8 cellular contexts compared by ENCODE assay signal in genomic region chr11:118790357-118791014, GRCh38. TPM values are rescaled to one million over a fixed set of nuclear protein-coding genes. Genes with fewer than 3 reads are reported as not detected.
DNase-seq lines count a peak whose midpoint lies in the region; ATAC-seq, FAIRE-seq and TF ChIP-seq lines count a peak whose summit lies in the region.

No MANE protein-coding gene starts in this region.

- peak overlapping the region; percentile 99 for H3K27ac Mint-ChIP-seq in chondrocyte (ENCODE audit: unreplicated experiment)

- peak; percentile 47 for TF ChIP-seq CTCF in WI38 (IDR thresholded peaks at IDR 0.05; ENCODE audit: low read depth, low read length)
- peak; percentile 73 for TF ChIP-seq CTCF in chondrocyte (IDR thresholded peaks at IDR 0.05)

- H3K4me1 Mint-ChIP-seq in chondrocyte (ENCODE audit: low read depth) = peaks cover 45% of the 10 kb centered on the region

- peak overlapping the region; percentile 85 for H3K4me3 ChIP-seq in WI38 (ENCODE audit: low read depth, low read length)

- peak; percentile 28 for ATAC-seq in HG02571 (IDR thresholded peaks at IDR 0.05; ENCODE audit: unreplicated experiment)

- DNase-seq in GDM1 (lab: John Stamatoyannopoulos, UW) (peak; percentile 45), NCI-H1417 (lab: John Stamatoyannopoulos, UW) (peak; percentile 36 to 97 (median 90)), chondrocyte (ENCODE audit: low spot score) (peak; percentile 92), kidney tubule cell (ENCODE audit: low spot score) (peak; percentile 47), RCC 7860 (ENCODE audit: low spot score) (no peak)
- DNase-seq in stimulated activated CD4-positive, alpha-beta T cell treated with anti-CD3 and anti-CD28 coated beads, Interleukin-1b, Interleukin-23, amount 100 ng/mL, for 24 hours (ENCODE audit: low read depth in 4 of 4, low spot score in 1 of 4) = peak in 3 of 4 experiments; percentile 28 to 39 (median 37)

- H3K36me3 Mint-ChIP-seq in chondrocyte (ENCODE audit: low read depth) = no peaks in the 10 kb centered on the region

- FAIRE-seq in RCC 7860 (lab: Jason Lieb, UNC) = no peak

- no peaks in the 10 kb centered on the region for H3K27me3 Mint-ChIP-seq in chondrocyte (ENCODE audit: low read depth)

- H3K4me3 Mint-ChIP-seq in chondrocyte (ENCODE audit: unreplicated experiment) = peak overlapping the region; percentile 97

- H3K9me3 Mint-ChIP-seq in chondrocyte (ENCODE audit: low read depth) = no peaks in the 10 kb centered on the region

RNA-seq across cellular contexts. Expression of gene DDX6, which starts 0.5 kb away (rescaled TPM):
- total RNA-seq in chondrocyte = 135 to 156 TPM (median 136 TPM) in 3 replicates
